In the genomic region with DNA sequence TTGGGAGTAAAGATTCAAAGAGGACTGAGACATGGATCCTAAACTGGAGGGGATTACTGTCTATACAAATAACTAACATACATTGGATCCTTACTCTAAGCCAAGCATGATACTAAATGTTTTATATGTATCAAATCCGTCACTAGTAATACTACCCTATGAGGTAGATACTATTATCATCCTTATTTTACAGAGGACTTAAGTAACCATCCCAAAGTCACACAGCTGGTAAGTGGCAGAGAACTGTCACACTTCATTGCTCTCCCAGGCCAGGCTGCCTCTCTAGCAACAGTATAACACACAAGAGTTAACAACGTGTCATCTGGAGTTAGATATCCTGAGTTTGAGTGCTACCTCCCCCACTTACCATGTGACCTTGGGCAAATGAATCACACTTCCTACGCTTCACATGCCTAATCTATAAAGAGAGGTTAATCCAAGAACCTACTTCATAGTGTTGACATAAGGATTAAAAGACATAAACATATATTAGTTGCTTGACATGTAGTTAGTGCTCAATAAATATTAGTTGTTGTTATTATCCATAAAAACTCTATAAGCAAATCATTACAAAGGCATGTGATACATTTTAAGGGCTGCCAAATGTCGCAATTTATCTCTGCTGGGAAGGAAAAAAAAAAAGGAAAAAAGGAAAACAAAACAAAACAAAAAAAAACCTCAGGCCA, we compare ENCODE assay signal across 9 cellular contexts. TPM values are rescaled to one million over a fixed set of nuclear protein-coding genes. Genes with fewer than 3 reads are reported as not detected.
DNase-seq lines count a peak whose midpoint lies in the region; ATAC-seq and TF ChIP-seq lines count a peak whose summit lies in the region.
"Had no signal": no experiment of that assay in that cellular context is flagged by ENCODE, and none has a peak within 500 bp of the region (broad histone marks: within the 10 kb centered on the region; RNA-seq: fewer than 3 reads in every experiment).

No MANE protein-coding gene starts in this region.

- H3K4me3 Mint-ChIP-seq in T-cell, result no peak overlapping the region
- H3K4me3 Mint-ChIP-seq in Calu3 (ENCODE audit: low read depth, unreplicated experiment), result no peak overlapping the region
- H3K4me3 Mint-ChIP-seq: H9 had no signal

- TF ChIP-seq POLR2A in erythroblast (IDR thresholded peaks at IDR 0.05; ENCODE audit: low read length), result no peak

- no TSS peak for BruUV-seq in Calu3 (replicated peaks; lab: Mats Ljungman, UMichigan)

- H3K36me3 Mint-ChIP-seq in T-cell, result no peaks in the 10 kb centered on the region
- H3K36me3 Mint-ChIP-seq in Calu3 (ENCODE audit: insufficient read depth, unreplicated experiment), result no peaks in the 10 kb centered on the region

- POLR2A ChIA-PET in T-cell (lab: Charles Lee), result no interaction called here

- CTCF ChIA-PET in T-cell (lab: Charles Lee), result interaction anchor here in 1 of 2 donors (0.7 kb wide), 1 partner anchor 42 kb away, joined by 4 read pairs; no protein-coding TSS in a partner anchor
- CTCF ChIA-PET in Calu3 (lab: Charles Lee), result no interaction called here

- DNase-seq in A172 (ENCODE audit: low spot score) (peak; percentile 67), HCEC 1CT (peak; percentile 78), T-cell (no peak), glomerular visceral epithelial cell (ENCODE audit: extremely low spot score) (peak; percentile 16), erythroblast (lab: John Stamatoyannopoulos, UW) (no peak), Calu3 (no peak), DMS79 (lab: John Stamatoyannopoulos, UW) (no peak)
- DNase-seq: H9 had no signal

- H3K9me3 Mint-ChIP-seq in T-cell (peaks cover 4 to 17% (median 9%) of the 10 kb centered on the region in 3 donors), Calu3 (ENCODE audit: low read depth, unreplicated experiment) (no peaks in the 10 kb centered on the region)
- H3K9me3 Mint-ChIP-seq: H9 had no signal

- H3K27ac Mint-ChIP-seq in T-cell, result peak overlapping the region; percentile 8 to 35
- H3K27ac Mint-ChIP-seq in Calu3 (ENCODE audit: unreplicated experiment), result no peak overlapping the region
- H3K27ac Mint-ChIP-seq: H9 had no signal

- ATAC-seq in T-cell (replicated peaks in 1 of 4), result peak in 1 of 4 experiments; percentile 32
- no peak for ATAC-seq in GM21717 (IDR thresholded peaks at IDR 0.05; ENCODE audit: unreplicated experiment)

- H3K4me1 Mint-ChIP-seq in T-cell (peaks cover 42 to 52% (median 47%) of the 10 kb centered on the region in 3 donors), Calu3 (ENCODE audit: low read depth, unreplicated experiment) (peaks cover 16% of the 10 kb centered on the region)

- intact Hi-C loops in Calu3 (cut with micrococcal nuclease; ENCODE audit: unreplicated experiment), result no loop called here

- H3K27me3 Mint-ChIP-seq in T-cell (no peaks in the 10 kb centered on the region), Calu3 (ENCODE audit: unreplicated experiment) (no peaks in the 10 kb centered on the region)

- no peak for TF ChIP-seq CTCF in Calu3 (IDR thresholded peaks at IDR 0.05; ENCODE audit: unreplicated experiment)

RNA-seq across cellular contexts. Expression of gene SPON1, which starts 33.8 kb away (rescaled TPM):
- total RNA-seq in A172 (2014; rRNA removed; shearing (Covaris generic)), result 0.29 TPM in 1 of 2 replicates, not detected in the other
- total RNA-seq in T-cell (10 to 100 TPM in 3 of 5 donors, 1 to 10 TPM in 2; 1.0 to 38.2 (median 28.8) TPM), Calu3 (2022) (not detected in 2 replicates)

Comparison
In these comparisons a context has a peak if more than half of its experiments do, and no peak if none do; other contexts are left out.
1. DNase-seq: peak in A172 (single experiment), HCEC 1CT (single experiment) and glomerular visceral epithelial cell (single experiment); none in T-cell (0 of 34), erythroblast (0 of 2), Calu3 (single experiment) and DMS79 (single experiment).